Comparison of ENCODE assay signal across 7 cellular contexts in the genomic region with DNA sequence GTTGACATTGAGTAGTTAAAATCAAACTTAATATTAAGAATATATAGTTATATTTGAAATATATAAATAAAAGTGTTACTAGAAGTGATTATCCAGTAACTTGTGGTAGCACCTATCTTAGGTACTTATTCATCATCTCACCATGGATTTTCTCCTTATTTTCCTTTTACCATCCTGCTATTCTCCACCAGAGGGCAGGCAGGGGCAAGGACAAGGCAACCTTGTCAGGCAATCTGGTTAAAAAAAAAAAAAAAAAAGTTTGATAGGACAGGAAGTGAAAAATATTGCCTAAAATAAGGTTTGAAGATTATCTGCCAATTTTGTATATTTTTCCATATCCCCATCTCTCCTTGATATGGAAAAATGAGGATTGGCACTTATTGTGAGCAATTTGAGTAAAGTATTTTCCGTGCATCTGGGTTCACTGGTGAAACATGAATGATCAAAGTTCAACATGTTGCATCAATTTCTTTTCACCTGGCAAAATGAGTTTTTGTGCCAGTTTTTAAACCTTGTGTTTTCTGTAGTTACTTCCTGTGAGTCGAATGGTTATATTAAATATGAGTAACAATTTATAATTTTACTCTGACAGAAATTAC.
DNase-seq lines count a peak whose midpoint lies in the region; TF ChIP-seq lines count a peak whose summit lies in the region.

No MANE protein-coding gene starts in this region.

- TF ChIP-seq CTCF in WI38 (IDR thresholded peaks at IDR 0.05; ENCODE audit: low read depth, low read length), result peak; percentile 61
- TF ChIP-seq CTCF in testis (IDR thresholded peaks at IDR 0.05), result peak; percentile 59 to 69 (median 68)

- H3K4me1 ChIP-seq in HAP-1 (no peaks in the 10 kb centered on the region), testis (no peaks in the 10 kb centered on the region)

- TF ChIP-seq POLR2A in testis (IDR thresholded peaks at IDR 0.05), result no peak

- WGBS in testis, 2 donors, result 86 to 88% methylated on average over 2 of the region's 2 CpGs

- H3K4me3 ChIP-seq in HAP-1, result no peak overlapping the region
- no peak overlapping the region for H3K4me3 ChIP-seq in WI38 (ENCODE audit: low read depth, low read length)
- no peak overlapping the region for H3K4me3 ChIP-seq in testis

- in situ Hi-C loops in HAP-1 (cut with MboI; ENCODE audit: low sequenced_read_pairs), result loop anchor here (25.0 kb wide), 1 partner anchor 407 kb away; no protein-coding TSS in a partner anchor

- H3K36me3 ChIP-seq in HAP-1 (replicated peaks) (no peaks in the 10 kb centered on the region), testis (ENCODE audit: low read depth, missing control alignments) (no peaks in the 10 kb centered on the region)

- H3K9me3 ChIP-seq in HAP-1 (no peaks in the 10 kb centered on the region), testis (no peaks in the 10 kb centered on the region)

- peak; percentile 50 for DNase-seq in GM03348 (ENCODE audit: low spot score)
- DNase-seq in HAP-1 (ENCODE audit: low spot score in 2 of 2), result peak; percentile 44 to 72
- peak; percentile 80 for DNase-seq in NCI-H1092 treated with DMSO at 0.1 percent for 48 hours (lab: John Stamatoyannopoulos, UW)
- DNase-seq in hepatic stellate cell (ENCODE audit: low spot score), result peak; percentile 0
- peak; percentile 68 for DNase-seq in testis
- no peak for DNase-seq in HuH-7.5 (ENCODE audit: low spot score)

- intact Hi-C loops in testis (cut with DNase I; ENCODE audit: low total_unique reads), result no loop called here

- H3K27me3 ChIP-seq in HAP-1 (ENCODE audit: low read depth) (peaks cover 3% of the 10 kb centered on the region; the same call in 1 of the 2 replicates), testis (no peaks in the 10 kb centered on the region)

- no peak overlapping the region for H3K27ac ChIP-seq in testis
